ENCODE assay signal across 8 cellular contexts in genomic region chr1:117365350-117366280, GRCh38. TPM values are rescaled to one million over a fixed set of nuclear protein-coding genes. Genes with fewer than 3 reads are reported as not detected.
A peak's percentile ranks its signal among the peaks of the same experiment; 100 is the strongest.
DNase-seq lines count a peak whose midpoint lies in the region; ATAC-seq and TF ChIP-seq lines count a peak whose summit lies in the region.

No MANE protein-coding gene starts in this region.

- H3K79me2 ChIP-seq in Loucy (ENCODE audit: insufficient read depth, low read length): peaks cover 49% of the 10 kb centered on the region

- peak overlapping the region; percentile 79 for H2AFZ ChIP-seq in Loucy (ENCODE audit: low read length)

- H3K4me3 ChIP-seq in CD8-positive, alpha-beta memory T cell (ENCODE audit: low read length): peak overlapping the region; percentile 67
- H3K4me3 ChIP-seq in Loucy (ENCODE audit: low read length, poor library complexity, severe bottlenecking) (peak overlapping the region; percentile 95), colonic mucosa (peak overlapping the region; percentile 92)

- H3F3A ChIP-seq in Loucy (ENCODE audit: low read depth): no peaks in the 10 kb centered on the region; the same call in 1 of the 2 replicates

- peaks cover 58 to 82% (median 73%) of the 10 kb centered on the region in 3 donors for H3K4me1 Mint-ChIP-seq in CD8-positive, alpha-beta memory T cell
- H3K4me1 Mint-ChIP-seq in naive B cell: peaks cover 48 to 63% (median 52%) of the 10 kb centered on the region in 3 donors

- H3K36me3 ChIP-seq in CD8-positive, alpha-beta memory T cell (ENCODE audit: insufficient read depth, low read length): no peaks in the 10 kb centered on the region
- no peaks in the 10 kb centered on the region for H3K36me3 ChIP-seq in Loucy (ENCODE audit: insufficient read depth, low read length)
- H3K36me3 ChIP-seq in colonic mucosa: no peaks in the 10 kb centered on the region

- TF ChIP-seq CTCF in Loucy (conservative IDR thresholded peaks at IDR 0.05; ENCODE audit: low read length) (no peak), colonic mucosa (IDR thresholded peaks at IDR 0.05) (no peak), GM13976 (IDR thresholded peaks at IDR 0.05; ENCODE audit: borderline replicate concordance, control extremely low read depth, extremely low read depth, insufficient read depth, missing control alignments) (no peak)

- CTCF ChIA-PET in CD8-positive, alpha-beta memory T cell (lab: Charles Lee): no interaction called here

- H3K9me3 ChIP-seq in CD8-positive, alpha-beta memory T cell (ENCODE audit: low read length): no peaks in the 10 kb centered on the region
- H3K9me3 ChIP-seq in Loucy (ENCODE audit: insufficient read depth, low read depth, low read length) (no peaks in the 10 kb centered on the region), colonic mucosa (no peaks in the 10 kb centered on the region)

- peaks cover 35% of the 10 kb centered on the region for H4K20me1 ChIP-seq in Loucy (ENCODE audit: insufficient read depth, low read length, poor library complexity, severe bottlenecking)

- H3K4me3 Mint-ChIP-seq in CD8-positive, alpha-beta memory T cell: peak overlapping the region; percentile 94 to 97 (median 97)
- peak overlapping the region; percentile 88 to 98 (median 95) for H3K4me3 Mint-ChIP-seq in naive B cell

- H3K27ac Mint-ChIP-seq in CD8-positive, alpha-beta memory T cell: peak overlapping the region; percentile 94 to 98 (median 98)
- H3K27ac Mint-ChIP-seq in naive B cell: peak overlapping the region; percentile 91 to 98 (median 96)

- in situ Hi-C loops in GM13976 (cut with MboI; ENCODE audit: low sequenced_read_pairs, unreplicated experiment): no loop called here

- peaks cover 38% of the 10 kb centered on the region for H3K4me1 ChIP-seq in CD8-positive, alpha-beta memory T cell (ENCODE audit: insufficient read depth, low read length)
- H3K4me1 ChIP-seq in Loucy (ENCODE audit: insufficient read depth, low read length, poor library complexity, severe bottlenecking) (peaks cover 40% of the 10 kb centered on the region), colonic mucosa (peaks cover 3% of the 10 kb centered on the region)

- H3K9me3 Mint-ChIP-seq in CD8-positive, alpha-beta memory T cell: no peaks in the 10 kb centered on the region
- H3K9me3 Mint-ChIP-seq in naive B cell: no peaks in the 10 kb centered on the region

- intact Hi-C loops in colonic mucosa (cut with DNase I): no loop called here

- DNase-seq in CD8-positive, alpha-beta memory T cell: no peak
- no peak for DNase-seq in colonic mucosa
- DNase-seq in naive B cell: no peak
- DNase-seq in NCI-H82 treated with DMSO at 0.1 percent for 48 hours (lab: John Stamatoyannopoulos, UW; ENCODE audit: unreplicated experiment): no peak
- no peak for DNase-seq in GM13976 (ENCODE audit: low spot score)

- H3K9me2 ChIP-seq in Loucy (replicated peaks; ENCODE audit: low read depth, low read length): no peaks in the 10 kb centered on the region

- H3K9ac ChIP-seq in Loucy (ENCODE audit: low read depth, low read length, poor library complexity, severe bottlenecking): peak overlapping the region; percentile 93
- peak overlapping the region; percentile 94 to 97 for H3K9ac ChIP-seq in colonic mucosa (ENCODE audit: low read depth in 2 of 2, low read length in 2 of 2)

- H3K36me3 Mint-ChIP-seq in CD8-positive, alpha-beta memory T cell: peaks cover 0 to 21% (median 0%) of the 10 kb centered on the region in 3 donors
- no peaks in the 10 kb centered on the region for H3K36me3 Mint-ChIP-seq in naive B cell

- peak overlapping the region; percentile 93 for H3K4me2 ChIP-seq in Loucy (ENCODE audit: low read depth, low read length, poor library complexity, severe bottlenecking)

- no peaks in the 10 kb centered on the region for H3K27me3 ChIP-seq in CD8-positive, alpha-beta memory T cell (ENCODE audit: insufficient read depth, low read length, poor library complexity, severe bottlenecking)
- H3K27me3 ChIP-seq in Loucy (ENCODE audit: insufficient read depth, low read length, poor library complexity, severe bottlenecking) (no peaks in the 10 kb centered on the region), colonic mucosa (no peaks in the 10 kb centered on the region)

- ATAC-seq in naive B cell (ENCODE audit: low read depth in 2 of 2) (no peak), HG02642 (IDR thresholded peaks at IDR 0.05; ENCODE audit: poor library complexity, unreplicated experiment) (no peak), HG02973 (IDR thresholded peaks at IDR 0.05; ENCODE audit: unreplicated experiment) (no peak)

- peaks cover 0 to 3% of the 10 kb centered on the region in 2 donors for H3K27me3 Mint-ChIP-seq in CD8-positive, alpha-beta memory T cell
- H3K27me3 Mint-ChIP-seq in naive B cell: no peaks in the 10 kb centered on the region

- POLR2A ChIA-PET in CD8-positive, alpha-beta memory T cell (lab: Charles Lee): no interaction called here

- H3K27ac ChIP-seq in CD8-positive, alpha-beta memory T cell (ENCODE audit: low read depth, low read length): peak overlapping the region; percentile 76
- H3K27ac ChIP-seq in colonic mucosa: peak overlapping the region; percentile 100

RNA-seq across cellular contexts. Expression of gene MAN1A2, which starts 1.6 kb away (rescaled TPM):
- 10 to 100 TPM; 24.0 to 26.9 TPM for total RNA-seq in CD8-positive, alpha-beta memory T cell
- polyA plus RNA-seq in CD8-positive, alpha-beta memory T cell: 23.1 TPM
- total RNA-seq in colonic mucosa: 10 to 100 TPM; 27.9 to 35.7 TPM
- 10 to 100 TPM in 5 of 6 donors, 1 to 10 TPM in 1; 8.3 to 26.6 (median 21.5) TPM for polyA plus RNA-seq in naive B cell (ENCODE audit: low read depth in 6 of 6)
